7 cellular contexts compared by ENCODE assay signal in the genomic region with DNA sequence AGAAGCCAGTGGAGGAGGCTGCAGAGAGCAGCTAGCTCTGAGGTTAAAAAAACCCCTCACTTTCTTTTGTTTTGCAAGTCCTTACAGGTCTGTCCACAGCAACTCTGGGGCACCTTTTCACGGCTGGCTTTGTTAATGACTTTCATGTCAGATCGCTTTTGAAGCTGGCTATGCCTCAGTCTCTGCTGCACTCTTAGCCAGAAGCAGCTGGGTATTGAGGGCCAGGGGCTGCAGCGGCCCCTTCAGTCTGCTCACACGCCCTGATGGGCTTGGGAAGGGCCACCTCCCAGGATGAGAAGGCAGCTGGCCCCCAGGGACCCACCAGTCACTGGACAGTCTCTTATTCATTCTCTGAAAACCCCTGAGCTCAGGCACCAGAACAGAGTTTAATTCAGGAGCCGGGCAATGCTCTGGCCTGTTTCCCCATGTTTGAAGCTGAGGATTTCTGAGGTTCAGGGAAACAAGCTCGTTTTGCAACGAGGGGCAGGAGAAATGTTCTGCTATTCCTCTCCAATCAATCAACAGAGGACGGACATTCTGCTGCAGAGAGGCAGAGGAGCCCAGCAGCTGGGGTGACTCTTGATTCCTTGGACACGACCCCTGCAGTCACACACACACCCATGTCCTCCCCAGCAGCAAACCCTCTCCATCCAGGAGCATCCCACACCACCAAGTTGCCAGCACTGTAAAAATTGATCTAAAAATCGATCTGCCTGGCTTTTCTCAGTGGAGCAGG. TPM values are rescaled to one million over a fixed set of nuclear protein-coding genes. Genes with fewer than 3 reads are reported as not detected.
DNase-seq lines count a peak whose midpoint lies in the region; ATAC-seq and TF ChIP-seq lines count a peak whose summit lies in the region.

No MANE protein-coding gene starts in this region.

- DNase-seq in GM13976 (ENCODE audit: low spot score): peak; percentile 43
- no peak for DNase-seq in RWPE1 (ENCODE audit: low spot score)
- no peak for DNase-seq in PC-3
- no peak for DNase-seq in SW 1271 (lab: John Stamatoyannopoulos, UW)
- no peak for DNase-seq in NCI-H2081 treated with DMSO at 0.1 percent for 48 hours (lab: John Stamatoyannopoulos, UW)

- H3K9me3 ChIP-seq in gastroesophageal sphincter (no peaks in the 10 kb centered on the region), skeletal muscle satellite cell (replicated peaks; ENCODE audit: low read length) (no peaks in the 10 kb centered on the region), PC-3 (ENCODE audit: low read length) (no peaks in the 10 kb centered on the region)

- H3K4me2 ChIP-seq in skeletal muscle satellite cell (ENCODE audit: low read length) (peak overlapping the region; percentile 81), PC-3 (ENCODE audit: low read length) (no peak overlapping the region)

- no peak for TF ChIP-seq POLR2A in gastroesophageal sphincter (IDR thresholded peaks at IDR 0.05)

- BruUV-seq in PC-3 (replicated peaks; lab: Mats Ljungman, UMichigan): no TSS peak

- no peak overlapping the region for H2AFZ ChIP-seq in PC-3 (ENCODE audit: low read length)

- no peaks in the 10 kb centered on the region for H4K20me1 ChIP-seq in PC-3 (ENCODE audit: low read length)

- no peaks in the 10 kb centered on the region for H3K9me2 ChIP-seq in PC-3 (replicated peaks; ENCODE audit: low read length)

- peak overlapping the region; percentile 90 for H3K27ac ChIP-seq in RWPE1
- H3K27ac ChIP-seq in gastroesophageal sphincter: peak overlapping the region in 3 of 4 donors; percentile 78 to 81 (median 80)
- no peak overlapping the region for H3K27ac ChIP-seq in PC-3 (ENCODE audit: low read length)

- no peaks in the 10 kb centered on the region for H3K36me3 ChIP-seq in gastroesophageal sphincter
- no peaks in the 10 kb centered on the region for H3K36me3 ChIP-seq in skeletal muscle satellite cell (ENCODE audit: insufficient read depth, low read length)
- no peaks in the 10 kb centered on the region for H3K36me3 ChIP-seq in PC-3 (ENCODE audit: low read depth, low read length)

- H3K9ac ChIP-seq in skeletal muscle satellite cell (ENCODE audit: low read depth, low read length): peak overlapping the region; percentile 75
- no peak overlapping the region for H3K9ac ChIP-seq in PC-3 (ENCODE audit: low read length)

- peaks cover 4 to 71% (median 42%) of the 10 kb centered on the region in 3 donors for H3K4me1 ChIP-seq in gastroesophageal sphincter
- peaks cover 67% of the 10 kb centered on the region for H3K4me1 ChIP-seq in skeletal muscle satellite cell (ENCODE audit: control insufficient read depth, insufficient read depth, low read length)
- peaks cover 3% of the 10 kb centered on the region; the same call in 1 of the 2 replicates for H3K4me1 ChIP-seq in PC-3 (ENCODE audit: insufficient read depth, low read length)

- H3K4me3 ChIP-seq in gastroesophageal sphincter: no peak overlapping the region
- peak overlapping the region; percentile 25 for H3K4me3 ChIP-seq in skeletal muscle satellite cell (ENCODE audit: low read length)
- no peak overlapping the region for H3K4me3 ChIP-seq in PC-3 (ENCODE audit: low read length)

- CTCF ChIA-PET in RWPE1 (lab: Yijun Ruan, JAX): interaction anchor here (0.5 to 1.8 kb wide), 6 partner anchors 30 to 446 kb away, joined by 3 to 5 read pairs (median 3); no protein-coding TSS in a partner anchor
- CTCF ChIA-PET in PC-3 (lab: Charles Lee): interaction anchor here (0.5 kb wide), 1 partner anchor 71 kb away, joined by 4 read pairs; no protein-coding TSS in a partner anchor

- intact Hi-C loops in PC-3 (cut with micrococcal nuclease): loop anchor here (5.0 kb wide), 1 partner anchor 37 kb away; the partner anchor contains the start of genes ARL3 and SFXN2

- WGBS in gastroesophageal sphincter (ENCODE audit: low coverage in 1 of 2), 2 donors: 29 to 36% methylated on average over 2 to 3 of the region's 10 CpGs

- no peak for ATAC-seq in gastroesophageal sphincter
- no peak for ATAC-seq in PC-3

- no peaks in the 10 kb centered on the region for H3K79me2 ChIP-seq in PC-3 (ENCODE audit: low read length)

- no peak for TF ChIP-seq EP300 in gastroesophageal sphincter (IDR thresholded peaks at IDR 0.05)

- no peaks in the 10 kb centered on the region for H3F3A ChIP-seq in PC-3 (ENCODE audit: low read length, unreplicated experiment)

- TF ChIP-seq CTCF in GM13976 (IDR thresholded peaks at IDR 0.05; ENCODE audit: borderline replicate concordance, control extremely low read depth, extremely low read depth, insufficient read depth, missing control alignments) (no peak), RWPE1 (conservative IDR thresholded peaks at IDR 0.05; ENCODE audit: low read depth) (no peak), gastroesophageal sphincter (IDR thresholded peaks at IDR 0.05) (no peak), PC-3 (conservative IDR thresholded peaks at IDR 0.05; ENCODE audit: low read depth, low read length) (no peak)

- in situ Hi-C loops in GM13976 (cut with MboI; ENCODE audit: low sequenced_read_pairs, unreplicated experiment): no loop called here

- POLR2A ChIA-PET in RWPE1 (lab: Yijun Ruan, JAX; ENCODE audit: low non-redundant PET): interaction anchor here (0.6 to 1.7 kb wide), 2 partner anchors 29 to 1548 kb away, joined by 3 to 4 read pairs; no protein-coding TSS in a partner anchor
- POLR2A ChIA-PET in PC-3 (lab: Charles Lee; ENCODE audit: unreplicated experiment): interaction anchor here (0.6 kb wide), 1 partner anchor 37 kb away, joined by 3 read pairs; no protein-coding TSS in a partner anchor

- H3K27me3 ChIP-seq in gastroesophageal sphincter: no peaks in the 10 kb centered on the region
- no peaks in the 10 kb centered on the region for H3K27me3 ChIP-seq in skeletal muscle satellite cell (ENCODE audit: control insufficient read depth, insufficient read depth, low read length)
- H3K27me3 ChIP-seq in PC-3 (ENCODE audit: low read length): no peaks in the 10 kb centered on the region

RNA-seq across cellular contexts. Expression of gene TRIM8, which starts 31.0 kb away (rescaled TPM):
- total RNA-seq in gastroesophageal sphincter: 100 to 1,000 TPM in 3 of 4 donors, 10 to 100 TPM in 1; 96.7 to 171 (median 131) TPM
- 62.9 and 69.2 TPM in 2 replicates for total RNA-seq in skeletal muscle satellite cell (2012; rRNA removed)
- total RNA-seq in PC-3 (2014; rRNA removed): 61.4 and 103 TPM in 2 replicates

RNA-seq across cellular contexts. Expression of gene ARL3, which starts 38.9 kb away (rescaled TPM):
- total RNA-seq in gastroesophageal sphincter (1 to 10 TPM; 7.1 to 9.8 (median 9.1) TPM), PC-3 (2014; rRNA removed) (2.5 and 2.8 TPM in 2 replicates)
- 4.8 and 6.1 TPM in 2 replicates for total RNA-seq in skeletal muscle satellite cell (2012; rRNA removed)

RNA-seq across cellular contexts. Expression of gene SFXN2, which starts 39.1 kb away (rescaled TPM):
- total RNA-seq in gastroesophageal sphincter: 1 to 10 TPM in 2 of 4 donors, under 1 TPM in 2; 0.45 to 3.2 (median 1.2) TPM
- total RNA-seq in skeletal muscle satellite cell (2012; rRNA removed): 4.4 and 4.6 TPM in 2 replicates
- 7.5 and 10.3 TPM in 2 replicates for total RNA-seq in PC-3 (2014; rRNA removed)
